Comparison of ENCODE assay signal across 27 cellular contexts in genomic region chr3:121504598-121504997, GRCh38.
"Had no signal": no experiment of that assay in that cellular context is flagged by ENCODE, and none has a peak within 500 bp of the region (broad histone marks: within the 10 kb centered on the region; RNA-seq: fewer than 3 reads in every experiment).

No MANE protein-coding gene starts in this region.

- H3K27me3 Mint-ChIP-seq: naive thymus-derived CD8-positive, alpha-beta T cell had no signal

- H3K4me3 ChIP-seq: coronary artery, gastroesophageal sphincter, heart left ventricle, lower lobe of right lung, pancreas, testis, tibial artery, upper lobe of left lung had no signal

- H3K9me3 ChIP-seq: gastroesophageal sphincter, heart left ventricle, lower lobe of right lung, pancreas, testis, tibial artery, upper lobe of left lung had no signal

- H3K27me3 ChIP-seq: foreskin keratinocyte, gastroesophageal sphincter, heart left ventricle, pancreas, testis, tibial artery, upper lobe of left lung had no signal

- H3K27ac ChIP-seq: coronary artery, foreskin keratinocyte, gastroesophageal sphincter, heart left ventricle, lower lobe of right lung, pancreas, testis, tibial artery, upper lobe of left lung had no signal

- H3K27ac Mint-ChIP-seq: naive thymus-derived CD8-positive, alpha-beta T cell; nephron progenitor cell; stimulated activated effector memory CD8-positive, alpha-beta T cell treated with anti-CD3 and anti-CD28 coated beads, Interleukin-12 subunit alpha, Interleukin-12 subunit beta, amount 100 ng/mL, for 72 hours had no signal

- FAIRE-seq: endometrium, islet of Langerhans, pancreas, urothelium cell line had no signal

- ATAC-seq: foreskin keratinocyte; gastroesophageal sphincter; heart left ventricle; left cardiac atrium; left ventricle myocardium superior; lower lobe of right lung; naive thymus-derived CD8-positive, alpha-beta T cell; pancreas; sciatic nerve; stimulated activated effector memory CD8-positive, alpha-beta T cell treated with anti-CD3 and anti-CD28 coated beads, Interleukin-12 subunit alpha, Interleukin-12 subunit beta, amount 100 ng/mL, for 72 hours had no signal

- DNase-seq: dermis blood vessel endothelial cell; effector memory CD4-positive, alpha-beta T cell; erythroblast; foreskin keratinocyte; heart left ventricle; hippocampal formation; left cardiac atrium; left ventricle myocardium superior; lower lobe of right lung; naive thymus-derived CD8-positive, alpha-beta T cell; nephron progenitor cell; occipital lobe; pancreas; stimulated activated CD4-positive, alpha-beta T cell treated with anti-CD3 and anti-CD28 coated beads, Interleukin-2, amount 100 ng/mL, for 24 hours; stimulated activated CD4-positive, alpha-beta T cell treated with anti-CD3 and anti-CD28 coated beads, Interleukin-4, amount 100 ng/mL, for 24 hours; stimulated activated naive CD4-positive, alpha-beta T cell treated with Interleukin-2 at 50 U/mL for 16 hours; substantia nigra; testis; tibial artery; upper lobe of left lung had no signal

- H3K4me1 ChIP-seq: foreskin keratinocyte, gastroesophageal sphincter, heart left ventricle, lower lobe of right lung, pancreas, testis, tibial artery, upper lobe of left lung had no signal

- H3K9me3 Mint-ChIP-seq: naive thymus-derived CD8-positive, alpha-beta T cell; nephron progenitor cell; stimulated activated effector memory CD8-positive, alpha-beta T cell treated with anti-CD3 and anti-CD28 coated beads, Interleukin-12 subunit alpha, Interleukin-12 subunit beta, amount 100 ng/mL, for 72 hours had no signal

- H3K4me1 Mint-ChIP-seq: naive thymus-derived CD8-positive, alpha-beta T cell; nephron progenitor cell; stimulated activated effector memory CD8-positive, alpha-beta T cell treated with anti-CD3 and anti-CD28 coated beads, Interleukin-12 subunit alpha, Interleukin-12 subunit beta, amount 100 ng/mL, for 72 hours had no signal

- H3K36me3 Mint-ChIP-seq: naive thymus-derived CD8-positive, alpha-beta T cell had no signal

- H3K4me3 Mint-ChIP-seq: nephron progenitor cell; stimulated activated effector memory CD8-positive, alpha-beta T cell treated with anti-CD3 and anti-CD28 coated beads, Interleukin-12 subunit alpha, Interleukin-12 subunit beta, amount 100 ng/mL, for 72 hours had no signal

- H3K36me3 ChIP-seq: gastroesophageal sphincter, heart left ventricle, lower lobe of right lung, pancreas, tibial artery, upper lobe of left lung had no signal
